In the genomic region with DNA sequence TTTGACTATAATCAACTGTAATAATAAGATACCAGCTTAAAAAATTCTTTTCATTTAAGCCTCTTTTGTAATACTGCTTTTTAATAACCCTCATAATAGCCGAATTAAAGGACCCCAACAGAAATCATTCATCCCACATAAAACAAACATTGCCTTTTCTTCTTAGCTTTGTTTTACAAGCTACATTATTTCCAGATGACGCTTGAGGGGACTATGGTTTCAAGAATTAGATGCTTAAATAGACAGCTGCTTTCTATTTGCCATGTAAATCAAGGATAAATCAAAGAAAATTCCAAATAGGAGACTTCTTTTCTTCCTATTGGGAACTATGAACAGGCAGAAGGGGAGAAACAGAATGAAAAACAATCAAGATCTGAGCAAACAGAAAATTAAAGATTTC, we compare ENCODE assay signal across 30 cellular contexts.
"Had no signal": no experiment of that assay in that cellular context is flagged by ENCODE, and none has a peak within 500 bp of the region (broad histone marks: within the 10 kb centered on the region; RNA-seq: fewer than 3 reads in every experiment).

No MANE protein-coding gene starts in this region.

- H3K36me3 Mint-ChIP-seq: stimulated activated effector memory CD8-positive, alpha-beta T cell treated with anti-CD3 and anti-CD28 coated beads, Interleukin-12 subunit alpha, Interleukin-12 subunit beta, amount 100 ng/mL, for 72 hours had no signal

- H3K4me1 Mint-ChIP-seq: activated CD4-positive, alpha-beta T cell treated with anti-CD3 and anti-CD28 coated beads, Interleukin-2, amount 10 ng/mL, durations not matched to agents 24 days and 14 days; activated naive CD8-positive, alpha-beta T cell treated with anti-CD3 and anti-CD28 coated beads for 36 hours; neural crest cell; stimulated activated effector memory CD8-positive, alpha-beta T cell treated with anti-CD3 and anti-CD28 coated beads, Interleukin-12 subunit alpha, Interleukin-12 subunit beta, amount 100 ng/mL, for 72 hours had no signal

- FAIRE-seq: endothelial cell of umbilical vein, frontal cortex, keratinocyte, pancreas, small intestine, urothelium cell line had no signal

- DNase-seq: activated CD4-positive, alpha-beta memory T cell treated with anti-CD3 and anti-CD28 coated beads for 36 hours; activated CD4-positive, alpha-beta T cell treated with anti-CD3 and anti-CD28 coated beads, Interleukin-2, amount 10 ng/mL, durations not matched to agents 24 days and 14 days; activated CD4-positive, CD25-positive, alpha-beta regulatory T cell treated with anti-CD3 and anti-CD28 coated beads, Interleukin-2, amount 50 U/mL, for 72 hours; activated CD8-positive, alpha-beta memory T cell treated with anti-CD3 and anti-CD28 coated beads, Interleukin-2, amount 50 U/mL, for 4 hours; activated effector memory CD4-positive, alpha-beta T cell treated with anti-CD3 and anti-CD28 coated beads, Interleukin-2, amount 50 U/mL, for 16 hours; activated naive CD4-positive, alpha-beta T cell treated with anti-CD3 and anti-CD28 coated beads for 36 hours; activated naive CD8-positive, alpha-beta T cell treated with anti-CD3 and anti-CD28 coated beads for 36 hours; activated T-cell treated with anti-CD3 and anti-CD28 coated beads, Interleukin-2, amount 50 U/mL, for 1 hour; cerebellar nuclear complex; dorsolateral prefrontal cortex; effector memory CD8-positive, alpha-beta T cell; midbrain; naive thymus-derived CD4-positive, alpha-beta T cell; nucleus accumbens; pancreas; psoas muscle; sigmoid colon; small intestine; stimulated activated CD4-positive, alpha-beta T cell treated with anti-CD3 and anti-CD28 coated beads, Interleukin-4, amount 100 ng/mL, for 24 hours; T-helper 2 cell had no signal

- H3K4me3 Mint-ChIP-seq: activated CD4-positive, alpha-beta memory T cell treated with anti-CD3 and anti-CD28 coated beads for 36 hours; activated CD4-positive, alpha-beta T cell treated with anti-CD3 and anti-CD28 coated beads, Interleukin-2, amount 10 ng/mL, durations not matched to agents 24 days and 14 days; activated naive CD4-positive, alpha-beta T cell treated with anti-CD3 and anti-CD28 coated beads for 36 hours; activated naive CD8-positive, alpha-beta T cell treated with anti-CD3 and anti-CD28 coated beads for 36 hours; activated T-helper 1 cell treated with anti-CD3 and anti-CD28 coated beads, Interleukin-12 subunit alpha, Interleukin-12 subunit beta, Interleukin-2, Interleukin-4 antibody, amounts not matched to agents 30 ng/mL and 10 ng/mL and 1 ng/mL, durations not matched to agents 14 hours and 24 hours and 36 hours; brain; effector memory CD8-positive, alpha-beta T cell; naive thymus-derived CD4-positive, alpha-beta T cell; neural crest cell; stimulated activated effector memory CD8-positive, alpha-beta T cell treated with anti-CD3 and anti-CD28 coated beads, Interleukin-12 subunit alpha, Interleukin-12 subunit beta, amount 100 ng/mL, for 72 hours; stimulated activated naive CD8-positive, alpha-beta T cell treated with anti-CD3 and anti-CD28 coated beads, Interleukin-15, Interleukin-2, amounts not matched to agents 100 ng/mL and 50 ng/mL, for 24 hours had no signal

- H3K9me3 Mint-ChIP-seq: effector memory CD8-positive, alpha-beta T cell; stimulated activated effector memory CD8-positive, alpha-beta T cell treated with anti-CD3 and anti-CD28 coated beads, Interleukin-12 subunit alpha, Interleukin-12 subunit beta, amount 100 ng/mL, for 72 hours had no signal

- ATAC-seq: effector memory CD8-positive, alpha-beta T cell; esophagus mucosa; naive thymus-derived CD4-positive, alpha-beta T cell; pancreas; psoas muscle; stimulated activated effector memory CD8-positive, alpha-beta T cell treated with anti-CD3 and anti-CD28 coated beads, Interleukin-12 subunit alpha, Interleukin-12 subunit beta, amount 100 ng/mL, for 72 hours had no signal

- H3K27ac Mint-ChIP-seq: activated CD4-positive, alpha-beta memory T cell treated with anti-CD3 and anti-CD28 coated beads for 36 hours; activated CD4-positive, alpha-beta T cell treated with anti-CD3 and anti-CD28 coated beads, Interleukin-2, amount 10 ng/mL, durations not matched to agents 24 days and 14 days; activated naive CD4-positive, alpha-beta T cell treated with anti-CD3 and anti-CD28 coated beads for 36 hours; activated naive CD8-positive, alpha-beta T cell treated with anti-CD3 and anti-CD28 coated beads for 36 hours; activated T-helper 1 cell treated with anti-CD3 and anti-CD28 coated beads, Interleukin-12 subunit alpha, Interleukin-12 subunit beta, Interleukin-2, Interleukin-4 antibody, amounts not matched to agents 30 ng/mL and 10 ng/mL and 1 ng/mL, durations not matched to agents 14 hours and 24 hours and 36 hours; brain; effector memory CD8-positive, alpha-beta T cell; naive thymus-derived CD4-positive, alpha-beta T cell; stimulated activated effector memory CD8-positive, alpha-beta T cell treated with anti-CD3 and anti-CD28 coated beads, Interleukin-12 subunit alpha, Interleukin-12 subunit beta, amount 100 ng/mL, for 72 hours; stimulated activated naive CD8-positive, alpha-beta T cell treated with anti-CD3 and anti-CD28 coated beads, Interleukin-15, Interleukin-2, amounts not matched to agents 100 ng/mL and 50 ng/mL, for 24 hours had no signal

- H3K27me3 Mint-ChIP-seq: activated CD4-positive, alpha-beta memory T cell treated with anti-CD3 and anti-CD28 coated beads for 36 hours; activated CD4-positive, alpha-beta T cell treated with anti-CD3 and anti-CD28 coated beads, Interleukin-2, amount 10 ng/mL, durations not matched to agents 24 days and 14 days; activated naive CD8-positive, alpha-beta T cell treated with anti-CD3 and anti-CD28 coated beads for 36 hours; brain; effector memory CD8-positive, alpha-beta T cell; naive thymus-derived CD4-positive, alpha-beta T cell; stimulated activated naive CD8-positive, alpha-beta T cell treated with anti-CD3 and anti-CD28 coated beads, Interleukin-15, Interleukin-2, amounts not matched to agents 100 ng/mL and 50 ng/mL, for 24 hours had no signal
